ENCODE assay signal across 16 cellular contexts in genomic region chr20:19880256-19881079, GRCh38.
DNase-seq lines count a peak whose midpoint lies in the region; ATAC-seq and TF ChIP-seq lines count a peak whose summit lies in the region.
"Had no signal": no experiment of that assay in that cellular context is flagged by ENCODE, and none has a peak within 500 bp of the region (broad histone marks: within the 10 kb centered on the region; RNA-seq: fewer than 3 reads in every experiment).

No MANE protein-coding gene starts in this region.

- intact Hi-C loops in Panc1 (cut with micrococcal nuclease; ENCODE audit: unreplicated experiment) = no loop called here

- H4K20me1 ChIP-seq in neural progenitor cell (ENCODE audit: low read depth) (no peaks in the 10 kb centered on the region), MM.1S (ENCODE audit: insufficient read depth, low read length) (no peaks in the 10 kb centered on the region)

- no peaks in the 10 kb centered on the region for H3K9me3 Mint-ChIP-seq in neural progenitor cell
- H3K9me3 Mint-ChIP-seq: activated T-helper 1 cell treated with anti-CD3 and anti-CD28 coated beads, Interleukin-12 subunit alpha, Interleukin-12 subunit beta, Interleukin-2, Interleukin-4 antibody, amounts not matched to agents 30 ng/mL and 10 ng/mL and 1 ng/mL, durations not matched to agents 14 hours and 24 hours and 36 hours; stimulated activated memory B cell treated with anti-CD40 and anti-IgM and Interleukin-4, amounts not matched to agents 10 μg/mL and 1 μg/mL and 100 μg/mL, for 72 hours had no signal

- no peak overlapping the region for H3K4me2 ChIP-seq in neural progenitor cell
- no peak overlapping the region for H3K4me2 ChIP-seq in MM.1S (ENCODE audit: low read depth, low read length)

- peak overlapping the region; percentile 17 for H3K27ac Mint-ChIP-seq in neural progenitor cell
- H3K27ac Mint-ChIP-seq: activated T-helper 1 cell treated with anti-CD3 and anti-CD28 coated beads, Interleukin-12 subunit alpha, Interleukin-12 subunit beta, Interleukin-2, Interleukin-4 antibody, amounts not matched to agents 30 ng/mL and 10 ng/mL and 1 ng/mL, durations not matched to agents 14 hours and 24 hours and 36 hours; stimulated activated memory B cell treated with anti-CD40 and anti-IgM and Interleukin-4, amounts not matched to agents 10 μg/mL and 1 μg/mL and 100 μg/mL, for 72 hours had no signal

- BruUV-seq in Panc1 (replicated peaks; lab: Mats Ljungman, UMichigan) = no TSS peak

- H3K9me3 ChIP-seq in Panc1 (ENCODE audit: control insufficient read depth, insufficient read depth, low read depth, low read length) (no peaks in the 10 kb centered on the region; the same call in 1 of the 2 replicates), esophagus (ENCODE audit: control insufficient read depth in 2 of 2, insufficient read depth in 1 of 2, low read depth in 1 of 2, low read length in 1 of 2) (no peaks in the 10 kb centered on the region), neural progenitor cell (ENCODE audit: low read depth) (no peaks in the 10 kb centered on the region), MM.1S (replicated peaks; ENCODE audit: insufficient read depth, low read length) (no peaks in the 10 kb centered on the region)

- TF ChIP-seq CTCF in Panc1 (IDR thresholded peaks at IDR 0.05) (no peak), neural progenitor cell (IDR thresholded peaks at IDR 0.05) (no peak), MM.1S (IDR thresholded peaks at IDR 0.05; ENCODE audit: low read length) (no peak)

- H3F3A ChIP-seq in neural progenitor cell (ENCODE audit: low read depth) = no peaks in the 10 kb centered on the region
- H3F3A ChIP-seq in MM.1S (ENCODE audit: insufficient read depth, low read length) = no peaks in the 10 kb centered on the region

- H2AFZ ChIP-seq in neural progenitor cell (replicated peaks) (no peak overlapping the region), MM.1S (ENCODE audit: low read length) (no peak overlapping the region)

- H3K27me3 Mint-ChIP-seq in neural progenitor cell (ENCODE audit: insufficient read depth, low read depth) = peaks cover 3% of the 10 kb centered on the region

- H3K4me3 Mint-ChIP-seq in neural progenitor cell = no peak overlapping the region
- H3K4me3 Mint-ChIP-seq: activated T-helper 1 cell treated with anti-CD3 and anti-CD28 coated beads, Interleukin-12 subunit alpha, Interleukin-12 subunit beta, Interleukin-2, Interleukin-4 antibody, amounts not matched to agents 30 ng/mL and 10 ng/mL and 1 ng/mL, durations not matched to agents 14 hours and 24 hours and 36 hours; stimulated activated memory B cell treated with anti-CD40 and anti-IgM and Interleukin-4, amounts not matched to agents 10 μg/mL and 1 μg/mL and 100 μg/mL, for 72 hours had no signal

- POLR2A ChIA-PET in Panc1 (lab: Charles Lee) = no interaction called here

- peaks cover 48% of the 10 kb centered on the region for H3K4me1 ChIP-seq in Panc1 (ENCODE audit: control insufficient read depth, insufficient read depth, low read length)
- no peaks in the 10 kb centered on the region for H3K4me1 ChIP-seq in esophagus (ENCODE audit: control insufficient read depth in 2 of 2, insufficient read depth in 2 of 2, low read length in 1 of 2)
- H3K4me1 ChIP-seq in neural progenitor cell = no peaks in the 10 kb centered on the region
- no peaks in the 10 kb centered on the region for H3K4me1 ChIP-seq in MM.1S (ENCODE audit: low read length)

- H3K27me3 ChIP-seq in Panc1 (ENCODE audit: control insufficient read depth, insufficient read depth, low read length) = no peaks in the 10 kb centered on the region
- H3K27me3 ChIP-seq in esophagus (ENCODE audit: control insufficient read depth in 1 of 2, insufficient read depth in 2 of 2, low read length in 2 of 2) = no peaks in the 10 kb centered on the region
- no peaks in the 10 kb centered on the region for H3K27me3 ChIP-seq in neural progenitor cell
- no peaks in the 10 kb centered on the region for H3K27me3 ChIP-seq in MM.1S (replicated peaks; ENCODE audit: insufficient read depth, low read length)

- H3K36me3 Mint-ChIP-seq in neural progenitor cell = peaks cover 4% of the 10 kb centered on the region
- H3K36me3 Mint-ChIP-seq: stimulated activated memory B cell treated with anti-CD40 and anti-IgM and Interleukin-4, amounts not matched to agents 10 μg/mL and 1 μg/mL and 100 μg/mL, for 72 hours had no signal

- H3K79me2 ChIP-seq in neural progenitor cell (ENCODE audit: low read depth) (no peaks in the 10 kb centered on the region), MM.1S (ENCODE audit: low read length) (no peaks in the 10 kb centered on the region)

- no peak overlapping the region for H3K9ac ChIP-seq in neural progenitor cell
- H3K9ac ChIP-seq in MM.1S (ENCODE audit: low read length) = no peak overlapping the region

- 83 to 86% methylated on average over 10 of the region's 10 CpGs for WGBS in esophagus, 2 donors

- H3K36me3 ChIP-seq in Panc1 (ENCODE audit: control insufficient read depth, insufficient read depth, low read length) (no peaks in the 10 kb centered on the region), esophagus (ENCODE audit: control insufficient read depth in 2 of 2, insufficient read depth in 2 of 2, low read length in 1 of 2) (peaks cover 0 to 3% of the 10 kb centered on the region in 2 donors), neural progenitor cell (no peaks in the 10 kb centered on the region), MM.1S (replicated peaks; ENCODE audit: insufficient read depth, low read length) (no peaks in the 10 kb centered on the region)

- no peaks in the 10 kb centered on the region for H3K9me2 ChIP-seq in MM.1S (replicated peaks; ENCODE audit: insufficient read depth, low read length)

- DNase-seq in EL = peak; percentile 84
- peak; percentile 93 for DNase-seq in Panc1 (ENCODE audit: low read depth, low spot score)
- DNase-seq in neural progenitor cell (ENCODE audit: low spot score) = no peak
- no peak for DNase-seq in MM.1S
- DNase-seq in OCI-M2 (lab: John Stamatoyannopoulos, UW; ENCODE audit: unreplicated experiment) = no peak
- DNase-seq: central memory CD4-positive, alpha-beta T cell; foreskin melanocyte; NCI-H1048; NCI-H524 treated with DMSO at 0.1 percent for 48 hours; nucleus accumbens had no signal

- in situ Hi-C loops in Panc1 (cut with HindIII; ENCODE audit: low pct_unique_long_range_greater_than_20kb, low sequenced_read_pairs) = no loop called here

- H3K4me3 ChIP-seq in Panc1 (ENCODE audit: low read depth in 2 of 2, low read length in 2 of 2) = peak overlapping the region in 1 of 2 experiments; percentile 33; a peak in 2 of 4 replicates
- no peak overlapping the region for H3K4me3 ChIP-seq in esophagus (ENCODE audit: low read depth in 1 of 2, low read length in 2 of 2)
- H3K4me3 ChIP-seq in neural progenitor cell = no peak overlapping the region
- H3K4me3 ChIP-seq in MM.1S (ENCODE audit: low read length) = no peak overlapping the region

- peak; percentile 91 for ATAC-seq in Panc1
- ATAC-seq in GM18873 (IDR thresholded peaks at IDR 0.05; ENCODE audit: low FRiP score, unreplicated experiment) = no peak
- no peak for ATAC-seq in HG02759 (IDR thresholded peaks at IDR 0.05; ENCODE audit: unreplicated experiment)
- ATAC-seq: left lobe of liver; stimulated activated memory B cell treated with anti-CD40 and anti-IgM and Interleukin-4, amounts not matched to agents 10 μg/mL and 1 μg/mL and 100 μg/mL, for 72 hours had no signal

- CTCF ChIA-PET in Panc1 (lab: Charles Lee) = no interaction called here

- H3K27ac ChIP-seq in Panc1 (ENCODE audit: low read length) = peak overlapping the region; percentile 98
- peak overlapping the region; percentile 9 to 32 for H3K27ac ChIP-seq in esophagus (ENCODE audit: low read depth in 2 of 2, low read length in 1 of 2)
- H3K27ac ChIP-seq in neural progenitor cell = no peak overlapping the region
- no peak overlapping the region for H3K27ac ChIP-seq in MM.1S (ENCODE audit: low read length)

- no peaks in the 10 kb centered on the region for H3K4me1 Mint-ChIP-seq in neural progenitor cell

Comparison
In these comparisons a context has a peak if more than half of its experiments do, and no peak if none do; other contexts are left out.
1. DNase-seq: peak in EL (single experiment) and Panc1 (single experiment); none in neural progenitor cell (single experiment), MM.1S (single experiment) and OCI-M2 (single experiment).
2. H3K27ac ChIP-seq: peak in Panc1 (single experiment) and esophagus (2 of 2); none in neural progenitor cell (single experiment) and MM.1S (single experiment).